30 cellular contexts compared by ENCODE assay signal in genomic region chr10:46216003-46216634, GRCh38.
A peak's percentile ranks its signal among the peaks of the same experiment; 100 is the strongest.
DNase-seq lines count a peak whose midpoint lies in the region; ATAC-seq and TF ChIP-seq lines count a peak whose summit lies in the region.
"Had no signal": no experiment of that assay in that cellular context is flagged by ENCODE, and none has a peak within 500 bp of the region (broad histone marks: within the 10 kb centered on the region; RNA-seq: fewer than 3 reads in every experiment).

No MANE protein-coding gene starts in this region.

- DNase-seq in Ammon's horn (ENCODE audit: low spot score): peak; percentile 0
- peak; percentile 15 for DNase-seq in GM10248 (ENCODE audit: extremely low spot score)
- DNase-seq in chondrocyte (ENCODE audit: low spot score): peak; percentile 52
- no peak for DNase-seq in naive thymus-derived CD8-positive, alpha-beta T cell
- DNase-seq in foreskin fibroblast: no peak
- no peak for DNase-seq in stimulated activated CD4-positive, alpha-beta T cell treated with anti-CD3 and anti-CD28 coated beads, Interleukin-4, amount 100 ng/mL, for 1 hour
- no peak for DNase-seq in SW 1271 (lab: John Stamatoyannopoulos, UW)
- DNase-seq: activated CD4-positive, alpha-beta memory T cell treated with anti-CD3 and anti-CD28 coated beads for 36 hours; activated CD4-positive, CD25-positive, alpha-beta regulatory T cell; COR-L47; effector memory CD8-positive, alpha-beta T cell; HFFc6; KBM-7; left ventricle myocardium superior; NCI-H1092; NCI-H187 treated with DMSO at 0.1 percent for 48 hours; NCI-H2171; NCI-H82; RPMI8226; SJCRH30; stimulated activated CD4-positive, alpha-beta T cell treated with anti-CD3 and anti-CD28 coated beads, Interleukin-4, amount 100 ng/mL, for 4 hours; substantia nigra; upper lobe of left lung had no signal

- no peak overlapping the region for H3K27ac Mint-ChIP-seq in chondrocyte (ENCODE audit: unreplicated experiment)
- peak overlapping the region in 6 of 10 donors; percentile 30 to 86 (median 68) for H3K27ac Mint-ChIP-seq in naive thymus-derived CD8-positive, alpha-beta T cell
- H3K27ac Mint-ChIP-seq: activated CD4-positive, alpha-beta memory T cell treated with anti-CD3 and anti-CD28 coated beads for 36 hours; activated naive CD8-positive, alpha-beta T cell; HFFc6 had no signal

- TF ChIP-seq CTCF in GM10248 (IDR thresholded peaks at IDR 0.05; ENCODE audit: control extremely low read depth, extremely low read depth, low read depth, missing control alignments) (no peak), chondrocyte (IDR thresholded peaks at IDR 0.05) (no peak), foreskin fibroblast (IDR thresholded peaks at IDR 0.05; ENCODE audit: low read depth, low read length) (no peak)

- H3K27me3 Mint-ChIP-seq in chondrocyte (ENCODE audit: low read depth): peaks cover 29% of the 10 kb centered on the region
- no peaks in the 10 kb centered on the region for H3K27me3 Mint-ChIP-seq in naive thymus-derived CD8-positive, alpha-beta T cell
- H3K27me3 Mint-ChIP-seq: activated CD4-positive, alpha-beta memory T cell treated with anti-CD3 and anti-CD28 coated beads for 36 hours; activated naive CD8-positive, alpha-beta T cell; effector memory CD8-positive, alpha-beta T cell had no signal

- CTCF ChIA-PET in GM10248 (lab: Yijun Ruan, JAX): interaction anchor here (0.8 kb wide), 1 partner anchor 11 kb away, joined by 3 read pairs; no protein-coding TSS in a partner anchor

- no peaks in the 10 kb centered on the region for H3K9me3 Mint-ChIP-seq in chondrocyte (ENCODE audit: low read depth)
- H3K9me3 Mint-ChIP-seq in naive thymus-derived CD8-positive, alpha-beta T cell: no peaks in the 10 kb centered on the region
- H3K9me3 Mint-ChIP-seq: activated CD4-positive, alpha-beta memory T cell treated with anti-CD3 and anti-CD28 coated beads for 36 hours; effector memory CD8-positive, alpha-beta T cell; GM23338; HFFc6 had no signal

- peaks cover 1% of the 10 kb centered on the region for H3K36me3 Mint-ChIP-seq in chondrocyte (ENCODE audit: low read depth)
- peaks cover 0 to 45% (median 20%) of the 10 kb centered on the region in 3 donors for H3K36me3 Mint-ChIP-seq in naive thymus-derived CD8-positive, alpha-beta T cell

- no peaks in the 10 kb centered on the region for H3K4me1 Mint-ChIP-seq in chondrocyte (ENCODE audit: low read depth)
- peaks cover 5 to 31% (median 26%) of the 10 kb centered on the region in 4 donors for H3K4me1 Mint-ChIP-seq in naive thymus-derived CD8-positive, alpha-beta T cell

- no peak overlapping the region for H3K4me3 Mint-ChIP-seq in chondrocyte (ENCODE audit: unreplicated experiment)
- H3K4me3 Mint-ChIP-seq in naive thymus-derived CD8-positive, alpha-beta T cell: no peak overlapping the region
- H3K4me3 Mint-ChIP-seq: activated CD4-positive, alpha-beta memory T cell treated with anti-CD3 and anti-CD28 coated beads for 36 hours; activated naive CD8-positive, alpha-beta T cell; effector memory CD8-positive, alpha-beta T cell; GM23338; HFFc6 had no signal

- POLR2A ChIA-PET in GM10248 (lab: Yijun Ruan, JAX): no interaction called here
- POLR2A ChIA-PET in naive thymus-derived CD8-positive, alpha-beta T cell (lab: Charles Lee): no interaction called here

- no peak overlapping the region for H3K4me3 ChIP-seq in foreskin fibroblast (ENCODE audit: low read depth in 1 of 2, low read length in 2 of 2)
- H3K4me3 ChIP-seq: BLaER1 treated with 17β-estradiol and CSF1 and Interleukin-3, amounts not matched to agents 10 nM and 100 nM; breast epithelium; GM23338; prostate gland; SJCRH30; upper lobe of left lung had no signal

- no peak for ATAC-seq in naive thymus-derived CD8-positive, alpha-beta T cell
- no peak for ATAC-seq in HG02642 (IDR thresholded peaks at IDR 0.05; ENCODE audit: poor library complexity, unreplicated experiment)
- ATAC-seq: effector memory CD8-positive, alpha-beta T cell; GM23338; left ventricle myocardium superior; sciatic nerve had no signal

Comparison
In these comparisons a context has a peak if more than half of its experiments do, and no peak if none do; other contexts are left out.
1. DNase-seq: peak in Ammon's horn (single experiment), GM10248 (single experiment) and chondrocyte (single experiment); none in naive thymus-derived CD8-positive, alpha-beta T cell (0 of 10), foreskin fibroblast (0 of 2), stimulated activated CD4-positive, alpha-beta T cell treated with anti-CD3 and anti-CD28 coated beads, Interleukin-4, amount 100 ng/mL, for 1 hour (single experiment) and SW 1271 (0 of 2).